In genomic region chr7:36526720-36527548, GRCh38 we compare ENCODE assay signal across 8 cellular contexts.
DNase-seq lines count a peak whose midpoint lies in the region; ATAC-seq and TF ChIP-seq lines count a peak whose summit lies in the region.

No MANE protein-coding gene starts in this region.

- H3K9me3 ChIP-seq in MM.1S (replicated peaks; ENCODE audit: insufficient read depth, low read length): no peaks in the 10 kb centered on the region
- no peaks in the 10 kb centered on the region for H3K9me3 ChIP-seq in effector memory CD4-positive, alpha-beta T cell (ENCODE audit: control insufficient read depth, low read length)

- peak; percentile 72 for ATAC-seq in GM21381 (IDR thresholded peaks at IDR 0.05; ENCODE audit: unreplicated experiment)
- no peak for ATAC-seq in activated CD4-positive, CD25-positive, alpha-beta regulatory T cell treated with anti-CD3 and anti-CD28 coated beads, Interleukin-2, amount 50 U/mL, for 24 hours

- peaks cover 14% of the 10 kb centered on the region for H3K4me1 ChIP-seq in MM.1S (ENCODE audit: low read length)
- no peaks in the 10 kb centered on the region for H3K4me1 ChIP-seq in effector memory CD4-positive, alpha-beta T cell (ENCODE audit: control insufficient read depth, insufficient read depth, low read length, poor library complexity, severe bottlenecking)

- no peaks in the 10 kb centered on the region for H3K79me2 ChIP-seq in MM.1S (ENCODE audit: low read length)

- H3F3A ChIP-seq in MM.1S (ENCODE audit: insufficient read depth, low read length): no peaks in the 10 kb centered on the region

- no peaks in the 10 kb centered on the region for H4K20me1 ChIP-seq in MM.1S (ENCODE audit: insufficient read depth, low read length)

- DNase-seq in AG08395 (ENCODE audit: low spot score) (peak; percentile 61), MM.1S (peak; percentile 65), choroid plexus epithelial cell (ENCODE audit: low read depth) (peak; percentile 77), DMS79 treated with DMSO at 0.1 percent for 48 hours (lab: John Stamatoyannopoulos, UW) (no peak), retina (no peak)
- DNase-seq in effector memory CD4-positive, alpha-beta T cell: no peak

- no peak overlapping the region for H2AFZ ChIP-seq in MM.1S (ENCODE audit: low read length)

- TF ChIP-seq CTCF in MM.1S (IDR thresholded peaks at IDR 0.05; ENCODE audit: low read length): no peak
- no peak for TF ChIP-seq CTCF in choroid plexus epithelial cell (conservative IDR thresholded peaks at IDR 0.05; ENCODE audit: low read depth, low read length)

- H3K9ac ChIP-seq in MM.1S (ENCODE audit: low read length): no peak overlapping the region

- no peaks in the 10 kb centered on the region for H3K36me3 ChIP-seq in MM.1S (replicated peaks; ENCODE audit: insufficient read depth, low read length)
- no peaks in the 10 kb centered on the region for H3K36me3 ChIP-seq in effector memory CD4-positive, alpha-beta T cell (ENCODE audit: control insufficient read depth, insufficient read depth, low read length)

- no peaks in the 10 kb centered on the region for H3K27me3 ChIP-seq in MM.1S (replicated peaks; ENCODE audit: insufficient read depth, low read length)
- H3K27me3 ChIP-seq in effector memory CD4-positive, alpha-beta T cell (replicated peaks; ENCODE audit: control insufficient read depth, insufficient read depth, low read length, poor library complexity, severe bottlenecking): no peaks in the 10 kb centered on the region

- H3K4me2 ChIP-seq in MM.1S (ENCODE audit: low read depth, low read length): no peak overlapping the region; the same call in 1 of the 2 replicates

- no peak overlapping the region for H3K4me3 ChIP-seq in MM.1S (ENCODE audit: low read length)
- H3K4me3 ChIP-seq in choroid plexus epithelial cell (ENCODE audit: low read depth, low read length): no peak overlapping the region
- no peak overlapping the region for H3K4me3 ChIP-seq in effector memory CD4-positive, alpha-beta T cell (ENCODE audit: insufficient read depth, low read depth, low read length, poor library complexity, severe bottlenecking)

- H3K9me2 ChIP-seq in MM.1S (replicated peaks; ENCODE audit: insufficient read depth, low read length): no peaks in the 10 kb centered on the region

- H3K27ac ChIP-seq in MM.1S (ENCODE audit: low read length): no peak overlapping the region
- no peak overlapping the region for H3K27ac ChIP-seq in effector memory CD4-positive, alpha-beta T cell (ENCODE audit: insufficient read depth, low read length, poor library complexity, severe bottlenecking)

Comparison
In these comparisons a context has a peak if more than half of its experiments do, and no peak if none do; other contexts are left out.
1. DNase-seq: peak in AG08395 (single experiment), MM.1S (single experiment) and choroid plexus epithelial cell (single experiment); none in DMS79 treated with DMSO at 0.1 percent for 48 hours (single experiment), effector memory CD4-positive, alpha-beta T cell (0 of 3) and retina (single experiment).